Comparison of ENCODE assay signal across 35 cellular contexts in the genomic region with DNA sequence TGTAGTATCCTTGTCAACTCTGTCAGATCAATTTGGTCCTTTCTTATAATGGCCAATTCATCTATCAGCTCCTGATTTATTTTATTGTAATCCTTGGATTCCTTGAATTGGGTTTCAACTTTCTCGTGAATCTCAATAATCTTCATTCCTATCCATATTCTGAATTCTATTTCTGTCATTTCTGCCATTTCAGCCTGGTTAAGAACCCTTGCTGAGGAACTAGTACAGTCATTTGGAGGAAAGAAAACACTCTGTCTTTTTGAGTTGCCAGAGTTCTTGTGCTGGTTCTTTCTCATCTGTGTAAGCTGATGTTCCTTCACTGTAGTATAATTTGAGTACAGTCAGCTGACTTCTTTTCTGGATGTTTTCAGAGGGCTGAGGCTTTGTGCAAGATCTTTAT.
"Had no signal": no experiment of that assay in that cellular context is flagged by ENCODE, and none has a peak within 500 bp of the region (broad histone marks: within the 10 kb centered on the region; RNA-seq: fewer than 3 reads in every experiment).

No MANE protein-coding gene starts in this region.

- DNase-seq: Karpas-422, Kasumi-1, MG63, MM.1S, MV-4-11, NCI-H1048, NCI-H1092, NCI-H1092 treated with DMSO at 0.1 percent for 48 hours, NCI-H1105, NCI-H1105 treated with DMSO at 0.1 percent for 48 hours, NCI-H1417, NCI-H1417 treated with DMSO at 0.1 percent for 48 hours, NCI-H1436, NCI-H1436 treated with DMSO at 0.1 percent for 48 hours, NCI-H146, NCI-H1694, NCI-H1694 treated with DMSO at 0.1 percent for 48 hours, NCI-H187, NCI-H187 treated with DMSO at 0.1 percent for 48 hours, NCI-H1930, NCI-H2029, NCI-H2029 treated with DMSO at 0.1 percent for 48 hours, NCI-H2081, NCI-H2081 treated with DMSO at 0.1 percent for 48 hours, NCI-H2107, NCI-H2171, NCI-H2171 treated with DMSO at 0.1 percent for 48 hours, NCI-H2227 treated with DMSO at 0.1 percent for 48 hours, NCI-H226, NCI-H345, NCI-H446, NCI-H446 treated with DMSO at 0.1 percent for 48 hours, NCI-H510A, NCI-H510A treated with DMSO at 0.1 percent for 48 hours, NCI-H524 had no signal

- H3K27me3 ChIP-seq: MG63 had no signal

- H3K4me3 ChIP-seq: MG63 had no signal

- H3K36me3 ChIP-seq: MG63 had no signal
